In genomic region chr20:53263554-53264438, GRCh38 we compare ENCODE assay signal across 3 cellular contexts.
TF ChIP-seq lines count a peak whose summit lies in the region.

No MANE protein-coding gene starts in this region.

TF ChIP-seq in HepG2, 621 proteins besides CTCF, POLR2A, EP300 and RAD21:
- TF ChIP-seq FOSL2 (CRISPR knock-in tag; IDR thresholded peaks at IDR 0.05) (no peak), TFDP2 (CRISPR knock-in tag; IDR thresholded peaks at IDR 0.05) (no peak), ZNF629 (CRISPR knock-in tag; conservative IDR thresholded peaks at IDR 0.05) (peak; percentile 86), RBM39 (IDR thresholded peaks at IDR 0.05; ENCODE audit: low read depth, low read length, poor library complexity, severe bottlenecking) (no peak)

TF ChIP-seq in H1, 55 proteins besides CTCF, POLR2A, EP300 and RAD21:
- TF ChIP-seq CBX8 (IDR thresholded peaks at IDR 0.05; ENCODE audit: borderline replicate concordance, low read depth, low read length) (no peak), KDM1A (IDR thresholded peaks at IDR 0.05; ENCODE audit: borderline replicate concordance, low read length) (peak; percentile 79; the same call in 1 of the 2 replicates)

TF ChIP-seq in GM12891, 5 proteins besides CTCF, POLR2A, EP300 and RAD21:
- no peak for TF ChIP-seq POU2F2 (IDR thresholded peaks at IDR 0.05; ENCODE audit: low read depth, low read length)
- no peak for TF ChIP-seq SPI1 (IDR thresholded peaks at IDR 0.05; ENCODE audit: low read depth, low read length)
- TF ChIP-seq POLR2AphosphoS5 (IDR thresholded peaks at IDR 0.05; ENCODE audit: low read depth, low read length): no peak
- no peak for TF ChIP-seq PAX5 (IDR thresholded peaks at IDR 0.05; ENCODE audit: insufficient read depth, low read length, severe bottlenecking)
- no peak for TF ChIP-seq TAF1 (IDR thresholded peaks at IDR 0.05; ENCODE audit: low read depth, low read length)
TF ChIP-seq in GM12891: peak in this region for 0.
